ENCODE assay signal across 9 cellular contexts in the genomic region with DNA sequence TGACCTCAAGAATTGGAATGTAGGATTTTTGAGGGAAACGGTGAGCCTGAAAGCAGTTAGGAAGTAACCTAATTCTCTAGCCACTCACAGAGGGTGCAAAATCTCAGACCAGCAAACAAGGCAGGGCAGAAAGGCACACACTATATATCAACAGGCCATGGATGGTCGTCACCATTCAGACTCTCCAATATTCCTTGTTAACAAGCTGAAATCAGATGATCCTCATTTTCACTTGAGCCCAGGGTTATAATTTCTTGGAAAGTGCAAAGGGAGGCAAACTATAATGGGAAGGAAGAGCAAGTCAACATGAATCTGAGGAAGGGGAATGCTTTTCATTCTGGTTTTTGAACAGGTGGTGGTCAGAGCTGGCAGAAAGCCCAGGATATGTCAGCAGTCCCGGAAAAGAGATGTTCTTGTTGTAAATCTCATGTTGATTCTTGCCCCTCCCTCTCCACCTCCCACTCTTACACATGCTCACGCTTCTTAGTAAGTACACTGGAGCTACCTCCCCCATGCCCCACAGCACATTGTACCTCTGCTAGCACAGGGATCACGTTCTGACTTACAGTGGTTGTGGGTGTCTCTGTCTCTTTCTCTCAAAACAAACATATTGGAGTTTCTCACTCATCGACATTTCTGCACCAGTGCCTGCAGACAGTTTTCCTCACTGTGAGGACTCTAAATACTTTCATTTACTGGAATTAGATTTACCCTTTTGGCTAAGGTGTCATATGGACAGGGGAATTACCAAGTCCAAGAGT.
DNase-seq lines count a peak whose midpoint lies in the region; ATAC-seq lines count a peak whose summit lies in the region.
"Had no signal": no experiment of that assay in that cellular context is flagged by ENCODE, and none has a peak within 500 bp of the region (broad histone marks: within the 10 kb centered on the region; RNA-seq: fewer than 3 reads in every experiment).

No MANE protein-coding gene starts in this region.

- peak overlapping the region; percentile 75 for H3K27ac Mint-ChIP-seq in activated CD4-positive, alpha-beta memory T cell treated with anti-CD3 and anti-CD28 coated beads for 36 hours

- no peak overlapping the region for H3K4me3 Mint-ChIP-seq in activated CD4-positive, alpha-beta memory T cell treated with anti-CD3 and anti-CD28 coated beads for 36 hours

- peak; percentile 39 for ATAC-seq in GM18861 (IDR thresholded peaks at IDR 0.05; ENCODE audit: unreplicated experiment)
- peak; percentile 54 for ATAC-seq in HG02938 (IDR thresholded peaks at IDR 0.05; ENCODE audit: unreplicated experiment)
- ATAC-seq in left cardiac atrium = peak in 1 of 2 donors; percentile 73
- ATAC-seq in HG02623 (IDR thresholded peaks at IDR 0.05; ENCODE audit: unreplicated experiment) = no peak

- peaks cover 11% of the 10 kb centered on the region for H3K9me3 Mint-ChIP-seq in activated CD4-positive, alpha-beta memory T cell treated with anti-CD3 and anti-CD28 coated beads for 36 hours

- POLR2A ChIA-PET in activated CD4-positive, alpha-beta memory T cell treated with anti-CD3 and anti-CD28 coated beads for 36 hours (lab: Charles Lee) = interaction anchor here (0.5 to 1.9 kb wide), 2 partner anchors 22 to 1227 kb away, joined by 3 to 5 read pairs; no protein-coding TSS in a partner anchor

- DNase-seq in NCI-H2081 treated with DMSO at 0.1 percent for 48 hours (lab: John Stamatoyannopoulos, UW) (peak; percentile 88), left cardiac atrium (peak; percentile 23)
- DNase-seq in activated CD4-positive, alpha-beta memory T cell treated with anti-CD3 and anti-CD28 coated beads for 36 hours = peak; percentile 81
- peak; percentile 23 to 53 for DNase-seq in stimulated activated CD4-positive, alpha-beta T cell treated with anti-CD3 and anti-CD28 coated beads, Interleukin-4, amount 100 ng/mL, for 48 hours (ENCODE audit: low read depth in 2 of 2)
- no peak for DNase-seq in activated CD4-positive, CD25-positive, alpha-beta regulatory T cell treated with anti-CD3 and anti-CD28 coated beads, Interleukin-2, amount 50 U/mL, for 72 hours
- DNase-seq: naive B cell had no signal

- CTCF ChIA-PET in activated CD4-positive, alpha-beta memory T cell treated with anti-CD3 and anti-CD28 coated beads for 36 hours (lab: Charles Lee) = interaction anchor here (1.8 to 2.7 kb wide), 2 partner anchors 26 to 123 kb away, joined by 8 to 12 read pairs; no protein-coding TSS in a partner anchor

- no peaks in the 10 kb centered on the region for H3K27me3 Mint-ChIP-seq in activated CD4-positive, alpha-beta memory T cell treated with anti-CD3 and anti-CD28 coated beads for 36 hours

- intact Hi-C loops in activated CD4-positive, alpha-beta memory T cell treated with anti-CD3 and anti-CD28 coated beads for 36 hours (cut with micrococcal nuclease) = loop anchor here (1.0 to 5.0 kb wide), 7 partner anchors 19 to 901 kb away; a partner anchor contains a TSS
- intact Hi-C loops in left cardiac atrium (cut with DNase I) = no loop called here

- peaks cover 8% of the 10 kb centered on the region for H3K36me3 Mint-ChIP-seq in activated CD4-positive, alpha-beta memory T cell treated with anti-CD3 and anti-CD28 coated beads for 36 hours

- H3K4me1 Mint-ChIP-seq in activated CD4-positive, alpha-beta memory T cell treated with anti-CD3 and anti-CD28 coated beads for 36 hours (ENCODE audit: low read depth) = peaks cover 57% of the 10 kb centered on the region
